ENCODE assay signal across 32 cellular contexts in genomic region chr7:26049081-26049480, GRCh38.
"Had no signal": no experiment of that assay in that cellular context is flagged by ENCODE, and none has a peak within 500 bp of the region (broad histone marks: within the 10 kb centered on the region; RNA-seq: fewer than 3 reads in every experiment).

No MANE protein-coding gene starts in this region.

- ATAC-seq: activated CD4-positive, CD25-positive, alpha-beta regulatory T cell treated with anti-CD3 and anti-CD28 coated beads, Interleukin-2, amount 50 U/mL, for 24 hours; activated CD8-positive, alpha-beta T cell treated with anti-CD3 and anti-CD28 coated beads for 36 hours; activated T-cell treated with anti-CD3 and anti-CD28 coated beads, Interleukin-2, amount 50 U/mL, for 4 hours; activated T-helper 17 cell treated with anti-CD3 and anti-CD28 coated beads, Interleukin-2, amount 50 U/mL, for 72 hours; gastroesophageal sphincter; T-helper 17 cell had no signal

- H3K4me3 Mint-ChIP-seq: activated B cell treated with CpG ODN at 0.5 μM for 24 hours; activated CD8-positive, alpha-beta T cell treated with anti-CD3 and anti-CD28 coated beads for 36 hours; activated naive CD8-positive, alpha-beta T cell; activated T-cell treated with anti-CD3 and anti-CD28 coated beads, Interleukin-2, amount 50 U/mL, for 4 hours; activated T-helper 17 cell treated with anti-CD3 and anti-CD28 coated beads, Interleukin-2, amount 50 U/mL, for 72 hours; T-helper 17 cell; T-helper 2 cell treated with Interferon-gamma antibody and Interleukin-4, amounts not matched to agents 5 μg/mL and 100 μg/mL, for 36 hours had no signal

- H3K9me3 Mint-ChIP-seq: activated CD8-positive, alpha-beta T cell treated with anti-CD3 and anti-CD28 coated beads for 36 hours; activated T-helper 17 cell treated with anti-CD3 and anti-CD28 coated beads, Interleukin-2, amount 50 U/mL, for 72 hours; T-helper 2 cell treated with Interferon-gamma antibody and Interleukin-4, amounts not matched to agents 5 μg/mL and 100 μg/mL, for 36 hours had no signal

- FAIRE-seq: astrocyte, colon, endometrium, endothelial cell of umbilical vein had no signal

- H3K4me1 Mint-ChIP-seq: activated B cell treated with CpG ODN at 0.5 μM for 24 hours; activated T-helper 17 cell treated with anti-CD3 and anti-CD28 coated beads, Interleukin-2, amount 50 U/mL, for 72 hours; T-helper 17 cell had no signal

- H3K27ac Mint-ChIP-seq: activated B cell treated with CpG ODN at 0.5 μM for 24 hours; activated CD8-positive, alpha-beta T cell treated with anti-CD3 and anti-CD28 coated beads for 36 hours; activated naive CD8-positive, alpha-beta T cell; activated T-helper 17 cell treated with anti-CD3 and anti-CD28 coated beads, Interleukin-2, amount 50 U/mL, for 72 hours; T-helper 17 cell; T-helper 2 cell treated with Interferon-gamma antibody and Interleukin-4, amounts not matched to agents 5 μg/mL and 100 μg/mL, for 36 hours had no signal

- DNase-seq: activated B cell treated with CpG ODN at 0.5 μM for 24 hours; activated CD4-positive, alpha-beta T cell treated with anti-CD3 and anti-CD28 coated beads for 48 hours; activated CD4-positive, alpha-beta T cell treated with anti-CD3 and anti-CD28 coated beads, Interleukin-2, amount 50 U/mL, for 1 hour; activated CD4-positive, alpha-beta T cell treated with anti-CD3 and anti-CD28 coated beads, Interleukin-2, amount 50 U/mL, for 48 hours; activated CD8-positive, alpha-beta memory T cell treated with anti-CD3 and anti-CD28 coated beads for 24 hours; activated CD8-positive, alpha-beta T cell treated with anti-CD3 and anti-CD28 coated beads for 36 hours; activated effector memory CD4-positive, alpha-beta T cell treated with Interleukin-2 at 50 U/mL for 16 hours; activated gamma-delta T cell treated with Interleukin-2 at 50 U/mL for 16 hours; activated naive CD4-positive, alpha-beta T cell treated with anti-CD3 and anti-CD28 coated beads, Interleukin-2, amount 50 U/mL, for 16 hours; activated naive CD4-positive, alpha-beta T cell treated with Interleukin-2 at 50 U/mL for 16 hours; activated T-cell treated with anti-CD3 and anti-CD28 coated beads, Interleukin-2, amount 50 U/mL, for 4 hours; amniotic stem cell; anterior cingulate cortex; caudate nucleus; cortex of kidney; dermis blood vessel endothelial cell; effector CD4-positive, alpha-beta T cell; esophagus squamous epithelium; foreskin melanocyte; T-helper 1 cell; T-helper 17 cell; T1000; WERI-Rb-1 had no signal
